In genomic region chr11:76695133-76695532, GRCh38 we compare ENCODE assay signal across 20 cellular contexts. TPM values are rescaled to one million over a fixed set of nuclear protein-coding genes. Genes with fewer than 3 reads are reported as not detected.
DNase-seq lines count a peak whose midpoint lies in the region; ATAC-seq and TF ChIP-seq lines count a peak whose summit lies in the region.
"Had no signal": no experiment of that assay in that cellular context is flagged by ENCODE, and none has a peak within 500 bp of the region (broad histone marks: within the 10 kb centered on the region; RNA-seq: fewer than 3 reads in every experiment).

No MANE protein-coding gene starts in this region.

- H3K4me1 Mint-ChIP-seq in activated CD8-positive, alpha-beta T cell treated with anti-CD3 and anti-CD28 coated beads for 36 hours (ENCODE audit: low read depth) = peaks cover 10% of the 10 kb centered on the region
- H3K4me1 Mint-ChIP-seq in activated CD8-positive, alpha-beta T cell treated with anti-CD3 and anti-CD28 coated beads, Interleukin-2, amount 10 ng/mL, durations not matched to agents 7 days and 5 days (ENCODE audit: low read depth) = peaks cover 9% of the 10 kb centered on the region
- H3K4me1 Mint-ChIP-seq in type B pancreatic cell (ENCODE audit: unreplicated experiment) = peaks cover 19% of the 10 kb centered on the region
- H3K4me1 Mint-ChIP-seq: activated naive CD4-positive, alpha-beta T cell treated with anti-CD3 and anti-CD28 coated beads, Interleukin-2, amount 50 U/mL, for 24 hours had no signal

- H3K27ac ChIP-seq in Karpas-422 (ENCODE audit: low read length) = no peak overlapping the region
- H3K27ac ChIP-seq in brain microvascular endothelial cell = no peak overlapping the region
- H3K27ac ChIP-seq: left ventricle myocardium inferior, sigmoid colon had no signal

- H3K9me3 Mint-ChIP-seq in activated CD8-positive, alpha-beta T cell treated with anti-CD3 and anti-CD28 coated beads for 36 hours = no peaks in the 10 kb centered on the region
- H3K9me3 Mint-ChIP-seq in activated CD8-positive, alpha-beta T cell treated with anti-CD3 and anti-CD28 coated beads, Interleukin-2, amount 10 ng/mL, durations not matched to agents 7 days and 5 days (ENCODE audit: insufficient read depth) = no peaks in the 10 kb centered on the region
- no peaks in the 10 kb centered on the region for H3K9me3 Mint-ChIP-seq in type B pancreatic cell
- H3K9me3 Mint-ChIP-seq: activated naive CD4-positive, alpha-beta T cell treated with anti-CD3 and anti-CD28 coated beads, Interleukin-2, amount 50 U/mL, for 24 hours; activated T-cell treated with anti-CD3 and anti-CD28 coated beads, Interleukin-2, amount 50 U/mL, for 72 hours; CD4-positive, alpha-beta T cell; nephron progenitor cell; T-cell had no signal

- H3K4me2 ChIP-seq in Karpas-422 (ENCODE audit: low read depth, low read length, poor library complexity, severe bottlenecking) = no peak overlapping the region

- H3K27me3 ChIP-seq in Karpas-422 (ENCODE audit: low read length) = no peaks in the 10 kb centered on the region
- H3K27me3 ChIP-seq in brain microvascular endothelial cell (replicated peaks) = no peaks in the 10 kb centered on the region
- H3K27me3 ChIP-seq: sigmoid colon had no signal

- H3K36me3 ChIP-seq in Karpas-422 (ENCODE audit: insufficient read depth, low read length) = no peaks in the 10 kb centered on the region
- H3K36me3 ChIP-seq in brain microvascular endothelial cell (replicated peaks) = no peaks in the 10 kb centered on the region
- H3K36me3 ChIP-seq: left ventricle myocardium inferior, sigmoid colon had no signal

- H3K4me3 Mint-ChIP-seq in activated CD8-positive, alpha-beta T cell treated with anti-CD3 and anti-CD28 coated beads for 36 hours = no peak overlapping the region
- no peak overlapping the region for H3K4me3 Mint-ChIP-seq in activated CD8-positive, alpha-beta T cell treated with anti-CD3 and anti-CD28 coated beads, Interleukin-2, amount 10 ng/mL, durations not matched to agents 7 days and 5 days
- no peak overlapping the region for H3K4me3 Mint-ChIP-seq in type B pancreatic cell
- H3K4me3 Mint-ChIP-seq: activated naive CD4-positive, alpha-beta T cell treated with anti-CD3 and anti-CD28 coated beads, Interleukin-2, amount 50 U/mL, for 24 hours; activated T-cell treated with anti-CD3 and anti-CD28 coated beads, Interleukin-2, amount 50 U/mL, for 72 hours; CD4-positive, alpha-beta T cell; nephron progenitor cell; T-cell had no signal

- TF ChIP-seq CTCF in activated CD8-positive, alpha-beta T cell treated with anti-CD3 and anti-CD28 coated beads for 36 hours (IDR thresholded peaks at IDR 0.05) = no peak
- TF ChIP-seq CTCF in brain microvascular endothelial cell (IDR thresholded peaks at IDR 0.05; ENCODE audit: low read depth, low read length, missing control alignments) (peak; percentile 20), type B pancreatic cell (conservative IDR thresholded peaks at IDR 0.05) (peak; percentile 26)

- H3K79me2 ChIP-seq in Karpas-422 (ENCODE audit: low read length) = no peaks in the 10 kb centered on the region

- CTCF ChIA-PET in activated CD8-positive, alpha-beta T cell treated with anti-CD3 and anti-CD28 coated beads for 36 hours (lab: Charles Lee) = interaction anchor here (1.0 kb wide), 1 partner anchor 33 kb away, joined by 3 read pairs; no protein-coding TSS in a partner anchor
- CTCF ChIA-PET in activated CD8-positive, alpha-beta T cell treated with anti-CD3 and anti-CD28 coated beads, Interleukin-2, amount 10 ng/mL, durations not matched to agents 7 days and 5 days (lab: Charles Lee) = no interaction called here

- no peak overlapping the region for H3K4me3 ChIP-seq in Karpas-422 (ENCODE audit: low read length)
- H3K4me3 ChIP-seq in brain microvascular endothelial cell (ENCODE audit: low read depth, low read length) = no peak overlapping the region
- H3K4me3 ChIP-seq: left ventricle myocardium inferior, sigmoid colon had no signal

- H3K27me3 Mint-ChIP-seq in activated CD8-positive, alpha-beta T cell treated with anti-CD3 and anti-CD28 coated beads for 36 hours = no peaks in the 10 kb centered on the region
- H3K27me3 Mint-ChIP-seq in activated CD8-positive, alpha-beta T cell treated with anti-CD3 and anti-CD28 coated beads, Interleukin-2, amount 10 ng/mL, durations not matched to agents 7 days and 5 days (ENCODE audit: low read depth) = peaks cover 9% of the 10 kb centered on the region
- H3K27me3 Mint-ChIP-seq in type B pancreatic cell = peaks cover 16% of the 10 kb centered on the region
- H3K27me3 Mint-ChIP-seq: activated naive CD4-positive, alpha-beta T cell treated with anti-CD3 and anti-CD28 coated beads, Interleukin-2, amount 50 U/mL, for 24 hours had no signal

- peak; percentile 45 for DNase-seq in activated CD8-positive, alpha-beta T cell treated with anti-CD3 and anti-CD28 coated beads for 36 hours
- no peak for DNase-seq in activated CD8-positive, alpha-beta T cell treated with anti-CD3 and anti-CD28 coated beads, Interleukin-2, amount 10 ng/mL, durations not matched to agents 7 days and 5 days
- peak; percentile 65 for DNase-seq in Karpas-422
- no peak for DNase-seq in brain microvascular endothelial cell
- DNase-seq in type B pancreatic cell (ENCODE audit: extremely low spot score, unreplicated experiment) = no peak
- no peak for DNase-seq in DMS79 treated with DMSO at 0.1 percent for 48 hours (lab: John Stamatoyannopoulos, UW)
- DNase-seq in stimulated activated CD4-positive, alpha-beta T cell treated with anti-CD3 and anti-CD28 coated beads, Interleukin-1b, Interleukin-23, amount 100 ng/mL, for 48 hours = no peak
- DNase-seq: activated T-cell treated with anti-CD3 and anti-CD28 coated beads, Interleukin-2, amount 50 U/mL, for 72 hours; CD4-positive, alpha-beta T cell; left ventricle myocardium inferior; NCI-H1105 treated with DMSO at 0.1 percent for 48 hours; NCI-H2081 treated with DMSO at 0.1 percent for 48 hours; NCI-H524; nephron progenitor cell; SHP77; sigmoid colon; T-cell had no signal

- no peaks in the 10 kb centered on the region for H3K9me3 ChIP-seq in Karpas-422 (ENCODE audit: low read length)
- H3K9me3 ChIP-seq: left ventricle myocardium inferior, sigmoid colon had no signal

- H3K9me2 ChIP-seq in Karpas-422 (replicated peaks; ENCODE audit: insufficient read depth, low read length) = no peaks in the 10 kb centered on the region

- in situ Hi-C loops in brain microvascular endothelial cell (cut with HindIII; ENCODE audit: low pct_ligation_motif_present, low sequenced_read_pairs) = no loop called here

- ATAC-seq in activated CD8-positive, alpha-beta T cell treated with anti-CD3 and anti-CD28 coated beads for 36 hours = no peak
- no peak for ATAC-seq in activated CD8-positive, alpha-beta T cell treated with anti-CD3 and anti-CD28 coated beads, Interleukin-2, amount 10 ng/mL, durations not matched to agents 7 days and 5 days
- ATAC-seq in GM18498 (IDR thresholded peaks at IDR 0.05; ENCODE audit: unreplicated experiment) = no peak
- ATAC-seq: activated T-cell treated with anti-CD3 and anti-CD28 coated beads, Interleukin-2, amount 50 U/mL, for 72 hours; T-cell had no signal

- POLR2A ChIA-PET in activated CD8-positive, alpha-beta T cell treated with anti-CD3 and anti-CD28 coated beads for 36 hours (lab: Charles Lee) = no interaction called here
- POLR2A ChIA-PET in activated CD8-positive, alpha-beta T cell treated with anti-CD3 and anti-CD28 coated beads, Interleukin-2, amount 10 ng/mL, durations not matched to agents 7 days and 5 days (lab: Charles Lee) = no interaction called here

- intact Hi-C loops in activated CD8-positive, alpha-beta T cell treated with anti-CD3 and anti-CD28 coated beads for 36 hours (cut with micrococcal nuclease) = no loop called here

- H3K27ac Mint-ChIP-seq in activated CD8-positive, alpha-beta T cell treated with anti-CD3 and anti-CD28 coated beads for 36 hours = no peak overlapping the region
- no peak overlapping the region for H3K27ac Mint-ChIP-seq in activated CD8-positive, alpha-beta T cell treated with anti-CD3 and anti-CD28 coated beads, Interleukin-2, amount 10 ng/mL, durations not matched to agents 7 days and 5 days
- H3K27ac Mint-ChIP-seq in type B pancreatic cell = no peak overlapping the region
- H3K27ac Mint-ChIP-seq: activated naive CD4-positive, alpha-beta T cell treated with anti-CD3 and anti-CD28 coated beads, Interleukin-2, amount 50 U/mL, for 24 hours; activated T-cell treated with anti-CD3 and anti-CD28 coated beads, Interleukin-2, amount 50 U/mL, for 72 hours; CD4-positive, alpha-beta T cell; nephron progenitor cell; progenitor cell of endocrine pancreas; T-cell had no signal

- no peaks in the 10 kb centered on the region for H3K4me1 ChIP-seq in Karpas-422 (ENCODE audit: low read length)
- H3K4me1 ChIP-seq: left ventricle myocardium inferior, sigmoid colon had no signal

- no peak overlapping the region for H3K9ac ChIP-seq in Karpas-422 (ENCODE audit: low read length)

- H3K36me3 Mint-ChIP-seq in activated CD8-positive, alpha-beta T cell treated with anti-CD3 and anti-CD28 coated beads for 36 hours (ENCODE audit: low read depth) = no peaks in the 10 kb centered on the region
- no peaks in the 10 kb centered on the region for H3K36me3 Mint-ChIP-seq in activated CD8-positive, alpha-beta T cell treated with anti-CD3 and anti-CD28 coated beads, Interleukin-2, amount 10 ng/mL, durations not matched to agents 7 days and 5 days (ENCODE audit: low read depth)
- no peaks in the 10 kb centered on the region for H3K36me3 Mint-ChIP-seq in type B pancreatic cell
- H3K36me3 Mint-ChIP-seq: activated naive CD4-positive, alpha-beta T cell treated with anti-CD3 and anti-CD28 coated beads, Interleukin-2, amount 50 U/mL, for 24 hours; T-cell had no signal

- no peak overlapping the region for H2AFZ ChIP-seq in Karpas-422 (ENCODE audit: low read length)

- H4K20me1 ChIP-seq in Karpas-422 (ENCODE audit: insufficient read depth, low read depth, low read length) = no peaks in the 10 kb centered on the region

RNA-seq across cellular contexts. Expression of gene LRRC32, which starts 24.6 kb away (rescaled TPM):
- 10 to 100 TPM; 23.2 to 24.5 TPM for total RNA-seq in activated CD8-positive, alpha-beta T cell treated with anti-CD3 and anti-CD28 coated beads for 36 hours
- total RNA-seq in activated CD8-positive, alpha-beta T cell treated with anti-CD3 and anti-CD28 coated beads, Interleukin-2, amount 10 ng/mL, durations not matched to agents 7 days and 5 days = under 1 TPM; 0.23 to 0.32 TPM
- 43.5 and 58.4 TPM in 2 replicates for total RNA-seq in Karpas-422 (2014; rRNA removed; shearing (Covaris generic); ENCODE audit: low replicate concordance)
- total RNA-seq in type B pancreatic cell (ENCODE audit: low replicate concordance) = 4.3 and 5.4 TPM in 2 replicates

Comparison
In these comparisons a context has a peak if more than half of its experiments do, and no peak if none do; other contexts are left out.
1. DNase-seq: peak in activated CD8-positive, alpha-beta T cell treated with anti-CD3 and anti-CD28 coated beads for 36 hours (single experiment) and Karpas-422 (single experiment); none in activated CD8-positive, alpha-beta T cell treated with anti-CD3 and anti-CD28 coated beads, Interleukin-2, amount 10 ng/mL, durations not matched to agents 7 days and 5 days (single experiment), brain microvascular endothelial cell (single experiment), type B pancreatic cell (single experiment), DMS79 treated with DMSO at 0.1 percent for 48 hours (single experiment) and stimulated activated CD4-positive, alpha-beta T cell treated with anti-CD3 and anti-CD28 coated beads, Interleukin-1b, Interleukin-23, amount 100 ng/mL, for 48 hours (single experiment).